35 cellular contexts compared by ENCODE assay signal in genomic region chr12:117380083-117380482, GRCh38. TPM values are rescaled to one million over a fixed set of nuclear protein-coding genes. Genes with fewer than 3 reads are reported as not detected.
DNase-seq lines count a peak whose midpoint lies in the region; ATAC-seq and TF ChIP-seq lines count a peak whose summit lies in the region.
"Had no signal": no experiment of that assay in that cellular context is flagged by ENCODE, and none has a peak within 500 bp of the region (broad histone marks: within the 10 kb centered on the region; RNA-seq: fewer than 3 reads in every experiment).

No MANE protein-coding gene starts in this region.

- RAD21 ChIA-PET in HCT116 (lab: Charles Lee; ENCODE audit: low non-redundant PET in 1 of 2, low total read pairs in 2 of 2, uncharacterized antibody in 2 of 2, unreplicated experiment in 2 of 2) = no interaction called here

- no peaks in the 10 kb centered on the region for H3K4me1 ChIP-seq in HCT116 (ENCODE audit: control insufficient read depth in 1 of 2, insufficient read depth in 2 of 2, low read length in 2 of 2)
- no peaks in the 10 kb centered on the region for H3K4me1 ChIP-seq in RWPE2 (ENCODE audit: insufficient read depth, poor library complexity, severe bottlenecking)
- H3K4me1 ChIP-seq in CD8-positive, alpha-beta T cell (ENCODE audit: insufficient read depth, low read length) = no peaks in the 10 kb centered on the region
- H3K4me1 ChIP-seq: colonic mucosa, left lung, pancreas, SJSA1, upper lobe of left lung had no signal

- H3K27me3 ChIP-seq in HCT116 (ENCODE audit: insufficient read depth, low read length) = peaks cover 8% of the 10 kb centered on the region; the same call in 1 of the 2 replicates
- no peaks in the 10 kb centered on the region for H3K27me3 ChIP-seq in RWPE2 (ENCODE audit: insufficient read depth, poor library complexity, severe bottlenecking)
- no peaks in the 10 kb centered on the region for H3K27me3 ChIP-seq in CD8-positive, alpha-beta T cell (ENCODE audit: insufficient read depth, low read length)
- H3K27me3 ChIP-seq: colonic mucosa, pancreas, SJSA1, upper lobe of left lung had no signal

- H3K4me1 Mint-ChIP-seq in CD8-positive, alpha-beta T cell (ENCODE audit: low read depth) = no peaks in the 10 kb centered on the region
- H3K4me1 Mint-ChIP-seq: activated CD8-positive, alpha-beta memory T cell treated with anti-CD3 and anti-CD28 coated beads, Interleukin-2, amount 10 ng/mL, durations not matched to agents 7 days and 5 days; activated naive CD8-positive, alpha-beta T cell treated with anti-CD3 and anti-CD28 coated beads for 36 hours; CD4-positive, CD25-positive, alpha-beta regulatory T cell had no signal

- no peaks in the 10 kb centered on the region for H3K9me2 ChIP-seq in HCT116 (ENCODE audit: insufficient read depth)

- no peak overlapping the region for H3K9ac ChIP-seq in HCT116 (ENCODE audit: low read length)
- H3K9ac ChIP-seq: KMS-11 had no signal

- intact Hi-C loops in HCT116 (cut with micrococcal nuclease) = no loop called here
- intact Hi-C loops in CD8-positive, alpha-beta T cell (cut with DNase I, micrococcal nuclease) = no loop called here

- H4K20me1 ChIP-seq in HCT116 (ENCODE audit: insufficient read depth) = no peaks in the 10 kb centered on the region

- H3K9me3 ChIP-seq in HCT116 (ENCODE audit: control insufficient read depth in 1 of 2, insufficient read depth in 1 of 2, low read depth in 1 of 2, low read length in 2 of 2) (no peaks in the 10 kb centered on the region), RWPE2 (ENCODE audit: severe bottlenecking) (no peaks in the 10 kb centered on the region)
- no peaks in the 10 kb centered on the region for H3K9me3 ChIP-seq in CD8-positive, alpha-beta T cell (ENCODE audit: low read length)
- H3K9me3 ChIP-seq: colonic mucosa, pancreas, SJSA1, upper lobe of left lung had no signal

- H3K4me2 ChIP-seq in HCT116 (ENCODE audit: low read length) = no peak overlapping the region
- H3K4me2 ChIP-seq: KMS-11 had no signal

- H3K79me2 ChIP-seq in HCT116 (ENCODE audit: insufficient read depth, low read length) = no peaks in the 10 kb centered on the region

- TF ChIP-seq CTCF in HCT116 (IDR thresholded peaks at IDR 0.05 in 2 of 3, conservative IDR thresholded peaks at IDR 0.05 in 1 of 3; ENCODE audit: borderline replicate concordance in 1 of 3, insufficient read depth in 1 of 3, low read depth in 2 of 3, low read length in 2 of 3) (no peak), RWPE2 (IDR thresholded peaks at IDR 0.05; ENCODE audit: poor library complexity, severe bottlenecking) (no peak)
- TF ChIP-seq CTCF in CD8-positive, alpha-beta T cell (IDR thresholded peaks at IDR 0.05) = no peak

- no peak for TF ChIP-seq POLR2A in HCT116 (IDR thresholded peaks at IDR 0.05; ENCODE audit: borderline replicate concordance, extremely low read depth, insufficient read depth, insufficient read length)

- H3K27ac ChIP-seq in HCT116 (ENCODE audit: low read depth, low read length) (no peak overlapping the region), RWPE2 (ENCODE audit: poor library complexity, severe bottlenecking) (no peak overlapping the region)
- H3K27ac ChIP-seq in CD8-positive, alpha-beta T cell (ENCODE audit: low read depth, low read length) = no peak overlapping the region
- H3K27ac ChIP-seq: cardiac muscle cell, colonic mucosa, KMS-11, left lung, pancreas, SJSA1, upper lobe of left lung had no signal

- CTCF ChIA-PET in HCT116 (lab: Charles Lee) = no interaction called here
- CTCF ChIA-PET in CD8-positive, alpha-beta T cell (lab: Charles Lee) = no interaction called here

- no peak overlapping the region for H2AFZ ChIP-seq in HCT116 (ENCODE audit: low read depth, low read length, poor library complexity, severe bottlenecking)

- TF ChIP-seq RAD21 in HCT116 (IDR thresholded peaks at IDR 0.05; ENCODE audit: low read depth) = no peak

- BruUV-seq in HCT116 (replicated peaks; lab: Mats Ljungman, UMichigan) = no TSS peak

- no peak overlapping the region for H3K4me3 ChIP-seq in HCT116 (replicated peaks in 1 of 2; ENCODE audit: low read depth in 1 of 2, low read length in 2 of 2)
- no peak overlapping the region for H3K4me3 ChIP-seq in RWPE2 (ENCODE audit: severe bottlenecking)
- H3K4me3 ChIP-seq in CD8-positive, alpha-beta T cell (ENCODE audit: low read depth, low read length) = no peak overlapping the region
- H3K4me3 ChIP-seq: cardiac muscle cell, colonic mucosa, left lung, pancreas, SJSA1, upper lobe of left lung had no signal

- H3K36me3 Mint-ChIP-seq in CD8-positive, alpha-beta T cell = no peaks in the 10 kb centered on the region
- H3K36me3 Mint-ChIP-seq: activated CD8-positive, alpha-beta memory T cell treated with anti-CD3 and anti-CD28 coated beads, Interleukin-2, amount 10 ng/mL, durations not matched to agents 7 days and 5 days; activated naive CD8-positive, alpha-beta T cell treated with anti-CD3 and anti-CD28 coated beads for 36 hours; CD4-positive, CD25-positive, alpha-beta regulatory T cell had no signal

- peaks cover 5% of the 10 kb centered on the region for H3K9me3 Mint-ChIP-seq in CD8-positive, alpha-beta T cell

- peaks cover 5% of the 10 kb centered on the region for H3K27me3 Mint-ChIP-seq in CD8-positive, alpha-beta T cell (ENCODE audit: low read depth)
- H3K27me3 Mint-ChIP-seq: activated CD8-positive, alpha-beta memory T cell treated with anti-CD3 and anti-CD28 coated beads, Interleukin-2, amount 10 ng/mL, durations not matched to agents 7 days and 5 days; CD4-positive, CD25-positive, alpha-beta regulatory T cell had no signal

- H3K36me3 ChIP-seq in HCT116 (ENCODE audit: control insufficient read depth in 1 of 2, insufficient read depth in 2 of 2, low read length in 2 of 2) (no peaks in the 10 kb centered on the region), RWPE2 (ENCODE audit: low read depth) (no peaks in the 10 kb centered on the region)
- no peaks in the 10 kb centered on the region for H3K36me3 ChIP-seq in CD8-positive, alpha-beta T cell (ENCODE audit: insufficient read depth, low read length)
- H3K36me3 ChIP-seq: cardiac muscle cell, colonic mucosa, left lung, pancreas, SJSA1, upper lobe of left lung had no signal

- H3K4me3 Mint-ChIP-seq in CD8-positive, alpha-beta T cell = no peak overlapping the region
- H3K4me3 Mint-ChIP-seq: activated CD8-positive, alpha-beta memory T cell treated with anti-CD3 and anti-CD28 coated beads, Interleukin-2, amount 10 ng/mL, durations not matched to agents 7 days and 5 days; activated naive CD8-positive, alpha-beta T cell treated with anti-CD3 and anti-CD28 coated beads for 36 hours; activated T-cell treated with anti-CD3 and anti-CD28 coated beads, Interleukin-2, amount 50 U/mL, for 4 hours; CD4-positive, CD25-positive, alpha-beta regulatory T cell; neural crest cell; T-helper 1 cell treated with Interleukin-12 subunit alpha and Interleukin-12 subunit beta and Interleukin-4 antibody, amounts not matched to agents 30 μg/mL and 1 μg/mL, for 36 hours had no signal

- ATAC-seq in HCT116 = peak; percentile 64
- peak; percentile 35; the same call in 1 of the 3 replicates for ATAC-seq in RWPE2 (ENCODE audit: low read depth)
- ATAC-seq in GM18519 (IDR thresholded peaks at IDR 0.05; ENCODE audit: low FRiP score, unreplicated experiment) = no peak
- no peak for ATAC-seq in HG03342 (IDR thresholded peaks at IDR 0.05; ENCODE audit: unreplicated experiment)
- no peak for ATAC-seq in CD8-positive, alpha-beta T cell
- ATAC-seq: activated CD4-positive, CD25-positive, alpha-beta regulatory T cell treated with anti-CD3 and anti-CD28 coated beads, Interleukin-2, amount 50 U/mL, for 24 hours; activated CD8-positive, alpha-beta memory T cell treated with anti-CD3 and anti-CD28 coated beads, Interleukin-2, amount 10 ng/mL, durations not matched to agents 7 days and 5 days; activated T-cell treated with anti-CD3 and anti-CD28 coated beads, Interleukin-2, amount 50 U/mL, for 4 hours; left lung; pancreas had no signal

- H3K27ac Mint-ChIP-seq in CD8-positive, alpha-beta T cell = no peak overlapping the region
- H3K27ac Mint-ChIP-seq: activated CD8-positive, alpha-beta memory T cell treated with anti-CD3 and anti-CD28 coated beads, Interleukin-2, amount 10 ng/mL, durations not matched to agents 7 days and 5 days; activated naive CD8-positive, alpha-beta T cell treated with anti-CD3 and anti-CD28 coated beads for 36 hours; CD4-positive, CD25-positive, alpha-beta regulatory T cell; T-helper 1 cell treated with Interleukin-12 subunit alpha and Interleukin-12 subunit beta and Interleukin-4 antibody, amounts not matched to agents 30 μg/mL and 1 μg/mL, for 36 hours had no signal

- POLR2A ChIA-PET in HCT116 (lab: Charles Lee) = no interaction called here
- POLR2A ChIA-PET in CD8-positive, alpha-beta T cell (lab: Charles Lee) = no interaction called here

- DNase-seq in NCI-H2227 (lab: John Stamatoyannopoulos, UW; ENCODE audit: unreplicated experiment) (peak; percentile 11), NCI-H2227 treated with DMSO at 0.1 percent for 48 hours (lab: John Stamatoyannopoulos, UW) (no peak), HCT116 (ENCODE audit: low read depth, low spot score) (no peak), RWPE2 (ENCODE audit: low spot score) (no peak), iris pigment epithelial cell (ENCODE audit: low read depth) (peak; percentile 3)
- no peak for DNase-seq in CD8-positive, alpha-beta T cell
- DNase-seq: activated CD4-positive, alpha-beta T cell treated with anti-CD3 and anti-CD28 coated beads, Interleukin-2, amount 50 U/mL, for 4 hours; activated CD8-positive, alpha-beta memory T cell treated with anti-CD3 and anti-CD28 coated beads, Interleukin-2, amount 10 ng/mL, durations not matched to agents 7 days and 5 days; activated gamma-delta T cell; activated naive CD8-positive, alpha-beta T cell treated with anti-CD3 and anti-CD28 coated beads for 36 hours; activated T-cell treated with anti-CD3 and anti-CD28 coated beads, Interleukin-2, amount 50 U/mL, for 4 hours; AML-193; CD4-positive, CD25-positive, alpha-beta regulatory T cell; colonic mucosa; effector memory CD4-positive, alpha-beta T cell; hypothalamus; left lung; NCI-H1436 treated with DMSO at 0.1 percent for 48 hours; NCI-H2107; NCI-H510A; pancreas; retina; small intestine; stimulated activated naive CD4-positive, alpha-beta T cell; upper lobe of left lung had no signal

TF ChIP-seq in HCT116, 20 proteins besides CTCF, POLR2A, EP300 and RAD21 (continues in another document):
- TF ChIP-seq EGR1 (IDR thresholded peaks at IDR 0.05; ENCODE audit: low read depth) = no peak
- TF ChIP-seq ZFX (IDR thresholded peaks at IDR 0.05) = no peak
- no peak for TF ChIP-seq ELF1 (IDR thresholded peaks at IDR 0.05; ENCODE audit: borderline replicate concordance, low read depth)
- TF ChIP-seq JUND (IDR thresholded peaks at IDR 0.05) = no peak
- no peak for TF ChIP-seq MAX (IDR thresholded peaks at IDR 0.05)
- no peak for TF ChIP-seq ZNF274 (IDR thresholded peaks at IDR 0.05; ENCODE audit: low read depth, low read length)
- no peak for TF ChIP-seq CBX3 (IDR thresholded peaks at IDR 0.05; ENCODE audit: low read depth)

RNA-seq across cellular contexts. Expression of gene NOS1, which starts 18.7 kb away (rescaled TPM):
- 0.22 TPM for total RNA-seq in HCT116 (2021; ENCODE audit: unreplicated experiment)
- polyA plus RNA-seq in HCT116 (2012) = under 0.01 and 0.01 TPM in 2 replicates
- total RNA-seq in CD8-positive, alpha-beta T cell = not detected
- total RNA-seq: activated CD8-positive, alpha-beta memory T cell treated with anti-CD3 and anti-CD28 coated beads, Interleukin-2, amount 10 ng/mL, durations not matched to agents 7 days and 5 days; activated naive CD8-positive, alpha-beta T cell treated with anti-CD3 and anti-CD28 coated beads for 36 hours; cardiac muscle cell; CD4-positive, CD25-positive, alpha-beta regulatory T cell; glomerular endothelial cell; RPMI7951; SJSA1 had no signal
- polyA plus RNA-seq: cardiac muscle cell; CD4-positive, CD25-positive, alpha-beta regulatory T cell had no signal

Comparison
In these comparisons a context has a peak if more than half of its experiments do, and no peak if none do; other contexts are left out.
1. DNase-seq: peak in NCI-H2227 (single experiment) and iris pigment epithelial cell (single experiment); none in NCI-H2227 treated with DMSO at 0.1 percent for 48 hours (single experiment), HCT116 (single experiment), RWPE2 (single experiment) and CD8-positive, alpha-beta T cell (0 of 7).
2. ATAC-seq: peak in HCT116 (single experiment) and RWPE2 (single experiment); none in GM18519 (single experiment), HG03342 (single experiment) and CD8-positive, alpha-beta T cell (single experiment).